ENCODE assay signal across 12 cellular contexts in the genomic region with DNA sequence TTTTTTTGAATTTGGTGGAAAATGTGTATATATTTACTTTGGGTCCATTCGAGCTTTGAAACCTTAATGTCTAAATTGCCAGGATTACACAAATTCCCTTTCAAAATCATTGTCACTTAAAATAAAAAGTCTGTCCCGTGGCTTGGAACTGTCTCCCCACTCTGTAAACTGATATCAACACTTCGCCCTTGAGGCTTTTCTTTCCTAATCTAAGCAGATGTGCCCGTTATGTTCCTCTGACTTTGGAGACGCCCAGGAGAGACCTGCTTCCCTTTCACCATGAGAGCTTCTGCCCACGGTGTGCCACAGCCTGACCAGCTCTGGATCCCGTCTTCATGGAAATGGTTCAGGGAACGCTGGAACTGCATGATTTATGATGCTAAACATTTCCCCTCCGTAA.
"Had no signal": no experiment of that assay in that cellular context is flagged by ENCODE, and none has a peak within 500 bp of the region (broad histone marks: within the 10 kb centered on the region; RNA-seq: fewer than 3 reads in every experiment).

No MANE protein-coding gene starts in this region.

- DNase-seq: effector memory CD4-positive, alpha-beta T cell; foreskin fibroblast; glutamatergic neuron; islet precursor cell; left lung; natural killer cell; occipital lobe; sigmoid colon; stimulated activated CD4-positive, alpha-beta T cell treated with anti-CD3 and anti-CD28 coated beads, Interleukin-12 subunit alpha, Interleukin-12 subunit beta, amount 100 ng/mL, for 4 hours; stimulated activated naive CD4-positive, alpha-beta T cell; trophoblast cell had no signal

- ATAC-seq: gastroesophageal sphincter, left lung, natural killer cell had no signal
